In genomic region chr11:84503503-84503902, GRCh38 we compare ENCODE assay signal across 8 cellular contexts.
"Had no signal": no experiment of that assay in that cellular context is flagged by ENCODE, and none has a peak within 500 bp of the region (broad histone marks: within the 10 kb centered on the region; RNA-seq: fewer than 3 reads in every experiment).

No MANE protein-coding gene starts in this region.

- FAIRE-seq: H54, HTR-8/SVneo had no signal

- H3K9ac ChIP-seq: GM23248, KMS-11 had no signal

- DNase-seq: GM23248, GOT3, H9, HCEC 1CT, KBM-7 had no signal

- H3K4me2 ChIP-seq: KMS-11 had no signal

- H3K27ac ChIP-seq: GM23248, KMS-11 had no signal

- H2AFZ ChIP-seq: GM23248 had no signal

- H3K4me3 ChIP-seq: GM23248 had no signal
